8 cellular contexts compared by ENCODE assay signal in genomic region chr18:48951448-48952286, GRCh38. TPM values are rescaled to one million over a fixed set of nuclear protein-coding genes. Genes with fewer than 3 reads are reported as not detected.
DNase-seq lines count a peak whose midpoint lies in the region; ATAC-seq, FAIRE-seq and TF ChIP-seq lines count a peak whose summit lies in the region.

No MANE protein-coding gene starts in this region.

- DNase-seq in AG04450 (ENCODE audit: low read depth, low spot score), result no peak
- DNase-seq in NCI-H345 (lab: John Stamatoyannopoulos, UW), result peak; percentile 85
- peak; percentile 45 for DNase-seq in activated CD4-positive, CD25-positive, alpha-beta regulatory T cell treated with anti-CD3 and anti-CD28 coated beads, Interleukin-2, amount 50 U/mL, for 16 hours (ENCODE audit: low read depth, low spot score)
- DNase-seq in cerebellar cortex (ENCODE audit: low spot score), result peak; percentile 83
- DNase-seq in kidney, result peak; percentile 97
- peak; percentile 82 for DNase-seq in stimulated activated CD4-positive, alpha-beta T cell treated with anti-CD3 and anti-CD28 coated beads, Interleukin-15, amount 100 ng/mL, for 24 hours

- CTCF ChIA-PET in AG04450 (lab: Charles Lee), result interaction anchor here (0.6 to 1.8 kb wide), 11 partner anchors 14 to 425 kb away, joined by 3 to 13 read pairs (median 5); no protein-coding TSS in a partner anchor

- intact Hi-C loops in kidney (cut with DNase I), result no loop called here

- H3K9ac ChIP-seq in kidney (ENCODE audit: low read length in 2 of 2), result peak overlapping the region; percentile 58 to 91

- H3K27ac ChIP-seq in AG04450 (ENCODE audit: low read depth, low read length) (peak overlapping the region; percentile 97), kidney (ENCODE audit: low read depth in 2 of 2, low read length in 2 of 2) (peak overlapping the region; percentile 99 to 100)

- peaks cover 0 to 12% of the 10 kb centered on the region in 2 donors for H3K36me3 ChIP-seq in kidney (ENCODE audit: control insufficient read depth in 1 of 2, insufficient read depth in 2 of 2, low read length in 2 of 2)

- no peaks in the 10 kb centered on the region for H3K27me3 ChIP-seq in AG04450 (ENCODE audit: control insufficient read depth, insufficient read depth, low read length)

- peak; percentile 20; the same call in 1 of the 2 replicates for TF ChIP-seq CTCF in AG04450 (IDR thresholded peaks at IDR 0.05; ENCODE audit: low read depth, low read length)
- TF ChIP-seq CTCF in kidney (IDR thresholded peaks at IDR 0.05; ENCODE audit: borderline replicate concordance, extremely low read depth, insufficient read depth), result no peak

- peak overlapping the region; percentile 83 for H3K4me3 ChIP-seq in AG04450 (ENCODE audit: low read depth, low read length)
- peak overlapping the region; percentile 84 to 91 for H3K4me3 ChIP-seq in kidney (ENCODE audit: low read length in 2 of 2)

- POLR2A ChIA-PET in AG04450 (lab: Yijun Ruan, JAX), result interaction anchor here (0.6 to 2.1 kb wide), 14 partner anchors 11 to 379 kb away, joined by 3 to 11 read pairs (median 6); no protein-coding TSS in a partner anchor

- peaks cover 16 to 23% of the 10 kb centered on the region in 2 donors for H3K4me1 ChIP-seq in kidney (ENCODE audit: control insufficient read depth in 1 of 2, insufficient read depth in 1 of 2, low read depth in 1 of 2, low read length in 2 of 2)

- ATAC-seq in GM18907 (IDR thresholded peaks at IDR 0.05; ENCODE audit: unreplicated experiment), result peak; percentile 49
- ATAC-seq in HG03103 (IDR thresholded peaks at IDR 0.05; ENCODE audit: low read depth, unreplicated experiment), result peak; percentile 30

- H3K9me3 ChIP-seq in AG04450 (ENCODE audit: control insufficient read depth, insufficient read depth, low read length) (no peaks in the 10 kb centered on the region; the same call in 1 of the 2 replicates), kidney (ENCODE audit: control insufficient read depth in 1 of 2, low read length in 2 of 2) (no peaks in the 10 kb centered on the region)

- FAIRE-seq in kidney (lab: Jason Lieb, UNC), result no peak

RNA-seq across cellular contexts. Expression of gene SMAD7, which starts 0.9 kb away (rescaled TPM):
- polyA plus RNA-seq in AG04450 (2011; rRNA removed), result 7.4 and 8.0 TPM in 2 replicates
- 19.6 and 24.1 TPM in 2 replicates for polyA minus RNA-seq in AG04450 (2011; rRNA and poly(A)+ RNA removed)
- total RNA-seq in kidney, result 32.6 TPM
- polyA plus RNA-seq in kidney (ENCODE audit: insufficient read depth, low read depth, low replicate concordance), result 17.3 TPM
